Comparison of ENCODE assay signal across 20 cellular contexts in genomic region chr1:17001760-17002523, GRCh38. TPM values are rescaled to one million over a fixed set of nuclear protein-coding genes. Genes with fewer than 3 reads are reported as not detected.
DNase-seq lines count a peak whose midpoint lies in the region; ATAC-seq, FAIRE-seq and TF ChIP-seq lines count a peak whose summit lies in the region.
"Had no signal": no experiment of that assay in that cellular context is flagged by ENCODE, and none has a peak within 500 bp of the region (broad histone marks: within the 10 kb centered on the region; RNA-seq: fewer than 3 reads in every experiment).

No MANE protein-coding gene starts in this region.

- CTCF ChIA-PET in HepG2 (lab: Yijun Ruan, JAX; ENCODE audit: low intra/inter-chr PET ratio, low total read pairs) = no interaction called here
- CTCF ChIA-PET in HEK293 (lab: Yijun Ruan, JAX) = interaction anchor here (0.8 to 1.5 kb wide), 2 partner anchors 15 to 50 kb away, joined by 3 to 5 read pairs; no protein-coding TSS in a partner anchor

- TF ChIP-seq POLR2A in HepG2 (IDR thresholded peaks at IDR 0.05; ENCODE audit: insufficient read depth in 1 of 2, low read depth in 2 of 2, low read length in 2 of 2) (no peak), right lobe of liver (IDR thresholded peaks at IDR 0.05) (no peak)

- POLR2A ChIA-PET in HepG2 (lab: Yijun Ruan, JAX) (no interaction called here), HEK293 (lab: Yijun Ruan, JAX) (interaction anchor here (1.0 to 1.5 kb wide), 3 partner anchors 9 to 97 kb away, joined by 4 to 5 read pairs (median 4); no protein-coding TSS in a partner anchor)

- FAIRE-seq in HepG2 (lab: Jason Lieb, UNC) = no peak
- no peak for FAIRE-seq in frontal cortex (lab: Jason Lieb, UNC)
- FAIRE-seq: A204.1, D721Med, G401.6, GM12891, GM18507, H54, HTR-8/SVneo had no signal

- H3K27ac ChIP-seq in HepG2 (ENCODE audit: extremely low read length, insufficient read depth, low read length) (no peak overlapping the region), right lobe of liver (no peak overlapping the region), HEK293 (ENCODE audit: extremely low read depth, low read depth, low read length) (no peak overlapping the region)
- H3K27ac ChIP-seq: C4-2B had no signal

- no peak overlapping the region for H3K9ac ChIP-seq in HepG2 (ENCODE audit: insufficient read depth, low read depth, low read length)

- 96% methylated on average over 9 of the region's 19 CpGs for WGBS in HepG2 (ENCODE audit: low lambda C conversion rate)
- 100% methylated on average over 2 of the region's 19 CpGs for WGBS in right lobe of liver (ENCODE audit: insufficient coverage, low coverage, low lambda C conversion rate, missing lambda C conversion rate)

- no peak overlapping the region for H2AFZ ChIP-seq in HepG2 (ENCODE audit: low read length)
- H2AFZ ChIP-seq: GM23338 had no signal

- H3K4me2 ChIP-seq in HepG2 (ENCODE audit: low read depth, low read length) = no peak overlapping the region
- H3K4me2 ChIP-seq: GM23338 had no signal

- TF ChIP-seq EP300 in HepG2 (IDR thresholded peaks at IDR 0.05; ENCODE audit: low read depth in 2 of 2, low read length in 2 of 2) (no peak), HepG2 (CRISPR knock-in tag; IDR thresholded peaks at IDR 0.05; ENCODE audit: borderline replicate concordance) (no peak)

- ATAC-seq in HepG2 = no peak
- ATAC-seq in right lobe of liver = no peak
- no peak for ATAC-seq in GM21367 (IDR thresholded peaks at IDR 0.05; ENCODE audit: unreplicated experiment)
- ATAC-seq: GM23338, HCT116 had no signal

- no TSS peak for BruUV-seq in HepG2 (replicated peaks; lab: Mats Ljungman, UMichigan)

- TF ChIP-seq CTCF in HepG2 (CRISPR knock-in tag; IDR thresholded peaks at IDR 0.05) = no peak
- TF ChIP-seq CTCF in right lobe of liver (IDR thresholded peaks at IDR 0.05) = no peak
- no peak for TF ChIP-seq CTCF in HEK293 (tag by site-specific recombination; IDR thresholded peaks at IDR 0.05)

- intact Hi-C loops in HepG2 (cut with micrococcal nuclease; ENCODE audit: unreplicated experiment) (no loop called here), right lobe of liver (cut with DNase I) (no loop called here)

- H3K27me3 ChIP-seq in HepG2 (ENCODE audit: control insufficient read depth in 1 of 2, insufficient read depth in 2 of 2, low read length in 2 of 2) (no peaks in the 10 kb centered on the region), right lobe of liver (no peaks in the 10 kb centered on the region)

- no peaks in the 10 kb centered on the region for H3K9me3 ChIP-seq in HepG2 (ENCODE audit: low read length)
- no peaks in the 10 kb centered on the region for H3K9me3 ChIP-seq in right lobe of liver
- H3K9me3 ChIP-seq in HEK293 (ENCODE audit: control insufficient read depth, insufficient read depth, low read depth, low read length) = no peaks in the 10 kb centered on the region
- H3K9me3 ChIP-seq: Caco-2 had no signal

- no peaks in the 10 kb centered on the region for H3K79me2 ChIP-seq in HepG2 (ENCODE audit: insufficient read depth, low read length)

- DNase-seq in HepG2 (ENCODE audit: low spot score) (no peak), right lobe of liver (no peak), frontal cortex (ENCODE audit: low spot score in 2 of 2) (peak; percentile 7 to 12)
- DNase-seq in stimulated activated CD4-positive, alpha-beta T cell treated with anti-CD3 and anti-CD28 coated beads, Interleukin-15, amount 100 ng/mL, for 24 hours = no peak
- DNase-seq: ACHN; AML-193; Caco-2; CD4-positive, alpha-beta T cell had no signal

- no peaks in the 10 kb centered on the region for H4K20me1 ChIP-seq in HepG2 (ENCODE audit: insufficient read depth, low read length)

- in situ Hi-C loops in HepG2 (cut with HindIII; ENCODE audit: extremely low pct_ligation_motif_present, low pct_unique_long_range_greater_than_20kb) = no loop called here

- no peak overlapping the region for H3K4me3 ChIP-seq in HepG2 (replicated peaks in 1 of 3; ENCODE audit: insufficient read depth in 1 of 3, low read depth in 2 of 3, low read length in 3 of 3)
- H3K4me3 ChIP-seq in right lobe of liver = no peak overlapping the region
- no peak overlapping the region for H3K4me3 ChIP-seq in HEK293 (ENCODE audit: low read depth, low read length)
- H3K4me3 ChIP-seq: GM23338 had no signal

- TF ChIP-seq RAD21 in HepG2 (CRISPR knock-in tag; IDR thresholded peaks at IDR 0.05) = no peak

- H3K36me3 ChIP-seq in HepG2 (replicated peaks in 1 of 2; ENCODE audit: control insufficient read depth in 1 of 2, insufficient read depth in 2 of 2, low read length in 2 of 2) (peaks cover 8 to 22% of the 10 kb centered on the region in 2 experiments; a peak in 3 of 5 replicates), right lobe of liver (peaks cover 0 to 9% (median under 1%) of the 10 kb centered on the region in 4 donors), HEK293 (ENCODE audit: control insufficient read depth in 2 of 2, insufficient read depth in 1 of 2, low read length in 2 of 2) (peaks cover 6 to 74% of the 10 kb centered on the region in 2 experiments; a peak in 2 of 3 replicates)

- H3K4me1 ChIP-seq in HepG2 (ENCODE audit: insufficient read depth, low read length) (no peaks in the 10 kb centered on the region), right lobe of liver (no peaks in the 10 kb centered on the region), HEK293 (ENCODE audit: control insufficient read depth, insufficient read depth, low read length) (no peaks in the 10 kb centered on the region)
- H3K4me1 ChIP-seq: Caco-2 had no signal

RNA-seq across cellular contexts. Expression of gene ATP13A2, which starts 9.8 kb away (rescaled TPM):
- total RNA-seq in HepG2 (2016; rRNA removed; fragmentation: Illumina TruSeq; extraction: Trizol) = 14.4 and 16.2 TPM in 2 replicates
- 3.0 and 3.3 TPM in 2 replicates for total RNA-seq in HepG2 (2016; cell fraction: cytosol; rRNA removed; fragmentation: Illumina TruSeq; extraction: Trizol; ENCODE audit: low read depth)
- 8.8 and 17.7 TPM in 2 replicates for total RNA-seq in HepG2 (2016; cell fraction: insoluble cytoplasmic fraction; rRNA removed; fragmentation: Illumina TruSeq; extraction: Trizol)
- total RNA-seq in HepG2 (2016; cell fraction: membrane; rRNA removed; fragmentation: Illumina TruSeq; extraction: Trizol) = 9.8 and 12.1 TPM in 2 replicates
- 17.5 and 18.8 TPM in 2 replicates for total RNA-seq in HepG2 (2016; cell fraction: nucleus; rRNA removed; fragmentation: Illumina TruSeq; extraction: Trizol)
- 13.2 and 20.1 TPM in 2 replicates for polyA plus RNA-seq in HepG2 (2011; rRNA removed)
- 10.6 and 20.7 TPM in 2 replicates for polyA plus RNA-seq in HepG2 (2011; cell fraction: cytosol; rRNA removed)
- polyA plus RNA-seq in HepG2 (2011; cell fraction: nucleus; rRNA removed) = 55.3 TPM in 2 replicates
- 12.3 and 21.9 TPM in 2 replicates for polyA plus RNA-seq in HepG2 (2012)
- 4.2 and 5.1 TPM in 2 replicates for polyA plus RNA-seq in HepG2 (2016; cell fraction: cytosol; fragmentation: Illumina TruSeq; extraction: Trizol; ENCODE audit: low read depth)
- polyA plus RNA-seq in HepG2 (2016; cell fraction: insoluble cytoplasmic fraction; fragmentation: Illumina TruSeq; extraction: Trizol; ENCODE audit: low read depth) = 10.4 and 14.1 TPM in 2 replicates
- polyA plus RNA-seq in HepG2 (2016; cell fraction: membrane; fragmentation: Illumina TruSeq; extraction: Trizol; ENCODE audit: low read depth) = 8.9 and 9.5 TPM in 2 replicates
- polyA plus RNA-seq in HepG2 (2016; cell fraction: nucleus; fragmentation: Illumina TruSeq; extraction: Trizol; ENCODE audit: insufficient read depth, low read depth) = 30.5 and 36.7 TPM in 2 replicates
- 32.4 and 84.8 TPM in 2 replicates for polyA minus RNA-seq in HepG2 (2011; rRNA and poly(A)+ RNA removed; ENCODE audit: low replicate concordance)
- 26.9 and 31.8 TPM in 2 replicates for polyA minus RNA-seq in HepG2 (2011; cell fraction: cytosol; rRNA and poly(A)+ RNA removed)
- 9.3 and 18.5 TPM in 2 replicates for polyA minus RNA-seq in HepG2 (2011; cell fraction: nucleus; rRNA and poly(A)+ RNA removed)
- 10 to 100 TPM in 3 of 6 experiments, 1 to 10 TPM in 3; 5.0 to 12.5 (median 9.2) TPM for total RNA-seq in right lobe of liver
- total RNA-seq in frontal cortex = 73.4 TPM

RNA-seq across cellular contexts. Expression of gene MFAP2, which starts 21.5 kb away (rescaled TPM):
- total RNA-seq in HepG2 (2016; rRNA removed; fragmentation: Illumina TruSeq; extraction: Trizol) = 0.21 and 1.1 TPM in 2 replicates
- 0.40 and 0.62 TPM in 2 replicates for total RNA-seq in HepG2 (2016; cell fraction: cytosol; rRNA removed; fragmentation: Illumina TruSeq; extraction: Trizol; ENCODE audit: low read depth)
- 0.27 and 0.93 TPM in 2 replicates for total RNA-seq in HepG2 (2016; cell fraction: insoluble cytoplasmic fraction; rRNA removed; fragmentation: Illumina TruSeq; extraction: Trizol)
- total RNA-seq in HepG2 (2016; cell fraction: membrane; rRNA removed; fragmentation: Illumina TruSeq; extraction: Trizol) = 0.37 and 0.38 TPM in 2 replicates
- 0.66 and 1.8 TPM in 2 replicates for total RNA-seq in HepG2 (2016; cell fraction: nucleus; rRNA removed; fragmentation: Illumina TruSeq; extraction: Trizol)
- 1.4 and 2.1 TPM in 2 replicates for polyA plus RNA-seq in HepG2 (2011; rRNA removed)
- polyA plus RNA-seq in HepG2 (2011; cell fraction: cytosol; rRNA removed) = 1.5 and 1.8 TPM in 2 replicates
- polyA plus RNA-seq in HepG2 (2011; cell fraction: nucleus; rRNA removed) = 3.8 and 4.2 TPM in 2 replicates
- 1.1 and 1.6 TPM in 2 replicates for polyA plus RNA-seq in HepG2 (2012)
- polyA plus RNA-seq in HepG2 (2016; cell fraction: cytosol; fragmentation: Illumina TruSeq; extraction: Trizol; ENCODE audit: low read depth) = 1.2 and 1.3 TPM in 2 replicates
- polyA plus RNA-seq in HepG2 (2016; cell fraction: insoluble cytoplasmic fraction; fragmentation: Illumina TruSeq; extraction: Trizol; ENCODE audit: low read depth) = 0.25 and 0.36 TPM in 2 replicates
- polyA plus RNA-seq in HepG2 (2016; cell fraction: membrane; fragmentation: Illumina TruSeq; extraction: Trizol; ENCODE audit: low read depth) = 0.59 and 0.74 TPM in 2 replicates
- polyA plus RNA-seq in HepG2 (2016; cell fraction: nucleus; fragmentation: Illumina TruSeq; extraction: Trizol; ENCODE audit: insufficient read depth, low read depth) = 1.4 and 2.5 TPM in 2 replicates
- polyA minus RNA-seq in HepG2 (2011; rRNA and poly(A)+ RNA removed; ENCODE audit: low replicate concordance) = 1.7 TPM in 1 of 2 replicates, not detected in the other
- polyA minus RNA-seq in HepG2 (2011; cell fraction: cytosol; rRNA and poly(A)+ RNA removed) = 0.62 TPM in 1 of 2 replicates, not detected in the other
- 1.4 TPM in 1 of 2 replicates, not detected in the other for polyA minus RNA-seq in HepG2 (2011; cell fraction: nucleus; rRNA and poly(A)+ RNA removed)
- 1 to 10 TPM in 2 of 6 experiments, under 1 TPM in 1, not detected in 3; 0.35 to 1.3 (median 1.2) TPM for total RNA-seq in right lobe of liver
- total RNA-seq in frontal cortex = 7.3 TPM
- total RNA-seq: CD4-positive, alpha-beta T cell had no signal

RNA-seq across cellular contexts. Expression of gene SDHB, which starts 51.9 kb away (rescaled TPM):
- total RNA-seq in HepG2 (2016; rRNA removed; fragmentation: Illumina TruSeq; extraction: Trizol) (142 and 174 TPM in 2 replicates), right lobe of liver (100 to 1,000 TPM; 139 to 244 (median 178) TPM), frontal cortex (89.3 TPM)
- total RNA-seq in HepG2 (2016; cell fraction: cytosol; rRNA removed; fragmentation: Illumina TruSeq; extraction: Trizol; ENCODE audit: low read depth) = 51.4 and 55.9 TPM in 2 replicates
- 149 and 181 TPM in 2 replicates for total RNA-seq in HepG2 (2016; cell fraction: insoluble cytoplasmic fraction; rRNA removed; fragmentation: Illumina TruSeq; extraction: Trizol)
- total RNA-seq in HepG2 (2016; cell fraction: membrane; rRNA removed; fragmentation: Illumina TruSeq; extraction: Trizol) = 63.6 and 75.1 TPM in 2 replicates
- 52.4 and 60.7 TPM in 2 replicates for total RNA-seq in HepG2 (2016; cell fraction: nucleus; rRNA removed; fragmentation: Illumina TruSeq; extraction: Trizol)
- 110 and 136 TPM in 2 replicates for polyA plus RNA-seq in HepG2 (2011; rRNA removed)
- 90.5 and 93.2 TPM in 2 replicates for polyA plus RNA-seq in HepG2 (2011; cell fraction: cytosol; rRNA removed)
- 32.8 and 36.9 TPM in 2 replicates for polyA plus RNA-seq in HepG2 (2011; cell fraction: nucleus; rRNA removed)
- 57.3 and 68.1 TPM in 2 replicates for polyA plus RNA-seq in HepG2 (2012)
- 39.4 and 46.4 TPM in 2 replicates for polyA plus RNA-seq in HepG2 (2016; cell fraction: cytosol; fragmentation: Illumina TruSeq; extraction: Trizol; ENCODE audit: low read depth)
- polyA plus RNA-seq in HepG2 (2016; cell fraction: insoluble cytoplasmic fraction; fragmentation: Illumina TruSeq; extraction: Trizol; ENCODE audit: low read depth) = 164 and 177 TPM in 2 replicates
- 45.2 and 45.6 TPM in 2 replicates for polyA plus RNA-seq in HepG2 (2016; cell fraction: membrane; fragmentation: Illumina TruSeq; extraction: Trizol; ENCODE audit: low read depth)
- 71.0 and 75.4 TPM in 2 replicates for polyA plus RNA-seq in HepG2 (2016; cell fraction: nucleus; fragmentation: Illumina TruSeq; extraction: Trizol; ENCODE audit: insufficient read depth, low read depth)
- 49.9 and 135 TPM in 2 replicates for polyA minus RNA-seq in HepG2 (2011; rRNA and poly(A)+ RNA removed; ENCODE audit: low replicate concordance)
- 48.1 and 57.8 TPM in 2 replicates for polyA minus RNA-seq in HepG2 (2011; cell fraction: cytosol; rRNA and poly(A)+ RNA removed)
- 35.9 and 50.1 TPM in 2 replicates for polyA minus RNA-seq in HepG2 (2011; cell fraction: nucleus; rRNA and poly(A)+ RNA removed)

Comparison
In these comparisons a context has a peak if more than half of its experiments do, and no peak if none do; other contexts are left out.
1. DNase-seq: peak in frontal cortex (2 of 2); none in HepG2 (single experiment), right lobe of liver (0 of 3) and stimulated activated CD4-positive, alpha-beta T cell treated with anti-CD3 and anti-CD28 coated beads, Interleukin-15, amount 100 ng/mL, for 24 hours (single experiment).
2. Of the 63 proteins assayed by ChIP-seq in both HepG2 and HEK293: peak only in HepG2: none; only in HEK293: none; in both: ZNF768; in neither: 62.